8 cellular contexts compared by ENCODE assay signal in the genomic region with DNA sequence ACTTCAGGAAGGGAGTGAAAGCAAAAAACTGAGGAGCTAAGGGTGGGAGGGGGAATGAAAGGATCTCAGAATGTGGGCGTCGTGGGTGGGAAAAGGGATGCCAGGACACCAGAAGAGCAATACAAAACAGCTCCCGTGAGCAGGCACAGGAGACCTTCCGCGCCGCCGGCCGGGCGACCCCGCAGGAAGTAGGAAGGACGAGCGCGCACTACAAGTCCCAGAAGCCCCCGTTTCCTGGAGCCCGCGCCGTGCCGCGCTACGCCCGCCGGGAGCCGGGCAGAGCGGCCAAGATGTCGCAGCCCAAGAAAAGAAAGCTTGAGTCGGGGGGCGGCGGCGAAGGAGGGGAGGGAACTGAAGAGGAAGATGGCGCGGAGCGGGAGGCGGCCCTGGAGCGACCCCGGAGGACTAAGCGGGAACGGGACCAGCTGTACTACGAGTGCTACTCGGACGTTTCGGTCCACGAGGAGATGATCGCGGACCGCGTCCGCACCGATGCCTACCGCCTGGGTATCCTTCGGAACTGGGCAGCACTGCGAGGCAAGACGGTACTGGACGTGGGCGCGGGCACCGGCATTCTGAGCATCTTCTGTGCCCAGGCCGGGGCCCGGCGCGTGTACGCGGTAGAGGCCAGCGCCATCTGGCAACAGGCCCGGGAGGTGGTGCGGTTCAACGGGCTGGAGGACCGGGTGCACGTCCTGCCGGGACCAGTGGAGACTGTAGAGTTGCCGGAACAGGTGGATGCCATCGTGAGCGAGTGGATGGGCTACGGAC. TPM values are rescaled to one million over a fixed set of nuclear protein-coding genes. Genes with fewer than 3 reads are reported as not detected.
DNase-seq lines count a peak whose midpoint lies in the region; ATAC-seq and TF ChIP-seq lines count a peak whose summit lies in the region.

PRMT6 (plus strand) TSS at position 249 of the 771 bp plus-strand sequence; CDS start at position 291, 42 bp downstream.

- H3K4me1 Mint-ChIP-seq in activated naive CD8-positive, alpha-beta T cell treated with anti-CD3 and anti-CD28 coated beads, Interleukin-2, amount 50 U/mL, for 24 hours, result peaks cover 29% of the 10 kb centered on the region
- H3K4me1 Mint-ChIP-seq in type B pancreatic cell (ENCODE audit: unreplicated experiment), result peaks cover 19% of the 10 kb centered on the region

- H3K27me3 Mint-ChIP-seq in activated naive CD8-positive, alpha-beta T cell treated with anti-CD3 and anti-CD28 coated beads, Interleukin-2, amount 50 U/mL, for 24 hours, result no peaks in the 10 kb centered on the region
- no peaks in the 10 kb centered on the region for H3K27me3 Mint-ChIP-seq in type B pancreatic cell

- H3K4me3 Mint-ChIP-seq in activated naive CD8-positive, alpha-beta T cell treated with anti-CD3 and anti-CD28 coated beads, Interleukin-2, amount 50 U/mL, for 24 hours, result peak within 1 kb of the TSS; percentile 94
- peak within 1 kb of the TSS; percentile 98 for H3K4me3 Mint-ChIP-seq in type B pancreatic cell

- intact Hi-C loops in cardiac septum (cut with DNase I), result no loop called here

- peak within 1 kb of the TSS; percentile 73 for H3K4me3 ChIP-seq in GM12864 (ENCODE audit: low read depth, low read length)

- peak; percentile 92 for ATAC-seq in HG02623 (IDR thresholded peaks at IDR 0.05; ENCODE audit: unreplicated experiment)
- peak; percentile 96 for ATAC-seq in activated naive CD8-positive, alpha-beta T cell treated with anti-CD3 and anti-CD28 coated beads, Interleukin-2, amount 50 U/mL, for 24 hours

- peaks cover 40% of the 10 kb centered on the region for H3K36me3 Mint-ChIP-seq in activated naive CD8-positive, alpha-beta T cell treated with anti-CD3 and anti-CD28 coated beads, Interleukin-2, amount 50 U/mL, for 24 hours (ENCODE audit: low read depth)
- H3K36me3 Mint-ChIP-seq in type B pancreatic cell, result peaks cover 12% of the 10 kb centered on the region

- H3K27ac Mint-ChIP-seq in activated naive CD8-positive, alpha-beta T cell treated with anti-CD3 and anti-CD28 coated beads, Interleukin-2, amount 50 U/mL, for 24 hours, result peak within 1 kb of the TSS; percentile 98
- peak within 1 kb of the TSS; percentile 92 for H3K27ac Mint-ChIP-seq in type B pancreatic cell

- H3K9me3 Mint-ChIP-seq in activated naive CD8-positive, alpha-beta T cell treated with anti-CD3 and anti-CD28 coated beads, Interleukin-2, amount 50 U/mL, for 24 hours, result peaks cover 4% of the 10 kb centered on the region
- no peaks in the 10 kb centered on the region for H3K9me3 Mint-ChIP-seq in type B pancreatic cell

- DNase-seq in GM12864 (ENCODE audit: low read depth) (no peak), NCI-H1092 treated with DMSO at 0.1 percent for 48 hours (lab: John Stamatoyannopoulos, UW) (peak; percentile 86), SW480 (ENCODE audit: low spot score) (peak; percentile 75), cardiac septum (ENCODE audit: low spot score) (peak; percentile 89), pons (ENCODE audit: low spot score) (peak; percentile 72), type B pancreatic cell (ENCODE audit: extremely low spot score, unreplicated experiment) (peak; percentile 86)
- DNase-seq in activated naive CD8-positive, alpha-beta T cell treated with anti-CD3 and anti-CD28 coated beads, Interleukin-2, amount 50 U/mL, for 24 hours, result peak; percentile 81

- TF ChIP-seq CTCF in GM12864 (IDR thresholded peaks at IDR 0.05; ENCODE audit: low read depth, low read length, missing control alignments) (no peak), type B pancreatic cell (conservative IDR thresholded peaks at IDR 0.05) (peak; percentile 21)

RNA-seq across cellular contexts. Expression of gene PRMT6, which starts in this region (rescaled TPM):
- 3.8 TPM for total RNA-seq in cardiac septum
- 27.9 and 31.4 TPM in 2 replicates for total RNA-seq in type B pancreatic cell (ENCODE audit: low replicate concordance)
